ENCODE assay signal across 18 cellular contexts in genomic region chr6:123515715-123516114, GRCh38.
"Had no signal": no experiment of that assay in that cellular context is flagged by ENCODE, and none has a peak within 500 bp of the region (broad histone marks: within the 10 kb centered on the region; RNA-seq: fewer than 3 reads in every experiment).

No MANE protein-coding gene starts in this region.

- H3K27ac ChIP-seq: dorsolateral prefrontal cortex, esophagus squamous epithelium, neutrophil, thyroid gland, vagina, VCaP had no signal

- H3K4me3 ChIP-seq: dorsolateral prefrontal cortex, esophagus squamous epithelium, lung, thyroid gland, vagina had no signal

- H3K4me1 ChIP-seq: esophagus squamous epithelium, thyroid gland, vagina had no signal

- H3K27me3 ChIP-seq: dorsolateral prefrontal cortex, esophagus squamous epithelium, neutrophil, thyroid gland, vagina had no signal

- DNase-seq: activated CD4-positive, alpha-beta memory T cell treated with anti-CD3 and anti-CD28 coated beads, Interleukin-2, amount 10 ng/mL, durations not matched to agents 7 days and 5 days; activated CD4-positive, alpha-beta T cell treated with anti-CD3 and anti-CD28 coated beads for 36 hours; activated gamma-delta T cell; activated naive CD8-positive, alpha-beta T cell treated with anti-CD3 and anti-CD28 coated beads for 36 hours; activated T-cell treated with anti-CD3 and anti-CD28 coated beads, Interleukin-2, amount 50 U/mL, for 48 hours; anterior cingulate cortex; dorsolateral prefrontal cortex; esophagus squamous epithelium; immature natural killer cell; naive thymus-derived CD8-positive, alpha-beta T cell; stimulated activated CD4-positive, alpha-beta T cell treated with anti-CD3 and anti-CD28 coated beads, Interleukin-4, amount 100 ng/mL, for 1 hour; stimulated activated CD8-positive, alpha-beta memory T cell treated with anti-CD3 and anti-CD28 coated beads, Interleukin-4, amount 100 ng/mL, for 48 hours; thyroid gland had no signal

- ATAC-seq: activated CD4-positive, alpha-beta T cell treated with anti-CD3 and anti-CD28 coated beads for 36 hours; naive thymus-derived CD8-positive, alpha-beta T cell had no signal

- H3K36me3 ChIP-seq: esophagus squamous epithelium, neutrophil, thyroid gland, vagina had no signal

- FAIRE-seq: endometrium had no signal

- H3K9me3 ChIP-seq: esophagus squamous epithelium, neutrophil, thyroid gland, vagina had no signal
